ENCODE assay signal across 8 cellular contexts in genomic region chr5:138466900-138467710, GRCh38. TPM values are rescaled to one million over a fixed set of nuclear protein-coding genes. Genes with fewer than 3 reads are reported as not detected.
DNase-seq lines count a peak whose midpoint lies in the region; ATAC-seq and TF ChIP-seq lines count a peak whose summit lies in the region.

No MANE protein-coding gene starts in this region.

- H3K27ac ChIP-seq in RWPE2 (ENCODE audit: poor library complexity, severe bottlenecking) (no peak overlapping the region), endodermal cell (ENCODE audit: low read depth, low read length) (no peak overlapping the region)

- H3K36me3 ChIP-seq in BE2C (peaks cover 18% of the 10 kb centered on the region), RWPE2 (ENCODE audit: low read depth) (peaks cover 26% of the 10 kb centered on the region), endodermal cell (ENCODE audit: control insufficient read depth, insufficient read depth, low read length) (peaks cover 10% of the 10 kb centered on the region)

- peaks cover 3% of the 10 kb centered on the region; the same call in 1 of the 2 replicates for H3K27me3 ChIP-seq in BE2C
- H3K27me3 ChIP-seq in RWPE2 (ENCODE audit: insufficient read depth, poor library complexity, severe bottlenecking): no peaks in the 10 kb centered on the region
- peaks cover 12% of the 10 kb centered on the region for H3K27me3 ChIP-seq in endodermal cell (ENCODE audit: control insufficient read depth, insufficient read depth, low read length, poor library complexity, severe bottlenecking)

- H3K4me1 ChIP-seq in BE2C: no peaks in the 10 kb centered on the region
- peaks cover 7% of the 10 kb centered on the region for H3K4me1 ChIP-seq in RWPE2 (ENCODE audit: insufficient read depth, poor library complexity, severe bottlenecking)
- H3K4me1 ChIP-seq in endodermal cell (ENCODE audit: control insufficient read depth, insufficient read depth, low read length): peaks cover 7% of the 10 kb centered on the region

- peak overlapping the region; percentile 72 for H3K9ac ChIP-seq in endodermal cell (ENCODE audit: extremely low read depth, low read length, poor library complexity, severe bottlenecking)

- TF ChIP-seq CTCF in BE2C (IDR thresholded peaks at IDR 0.05; ENCODE audit: low read depth, low read length) (no peak), RWPE2 (IDR thresholded peaks at IDR 0.05; ENCODE audit: poor library complexity, severe bottlenecking) (no peak), endodermal cell (conservative IDR thresholded peaks at IDR 0.05) (no peak)

- peaks cover 12% of the 10 kb centered on the region for H3K4me1 Mint-ChIP-seq in endodermal cell
- peaks cover 18 to 19% of the 10 kb centered on the region in 2 donors for H3K4me1 Mint-ChIP-seq in natural killer cell treated with Interleukin-12 subunit alpha and Interleukin-12 subunit beta and Interleukin-15 and Interleukin-18, amount 100 ng/mL, for 72 hours (ENCODE audit: low read depth in 2 of 2)

- peak overlapping the region; percentile 97 for H3K4me3 ChIP-seq in BE2C (ENCODE audit: low read depth, low read length)
- peak overlapping the region; percentile 86 for H3K4me3 ChIP-seq in RWPE2 (ENCODE audit: severe bottlenecking)
- H3K4me3 ChIP-seq in endodermal cell (ENCODE audit: low read length): peak overlapping the region; percentile 98

- H3K4me3 Mint-ChIP-seq in endodermal cell: peak overlapping the region; percentile 69
- peak overlapping the region; percentile 56 for H3K4me3 Mint-ChIP-seq in natural killer cell treated with Interleukin-12 subunit alpha and Interleukin-12 subunit beta and Interleukin-15 and Interleukin-18, amount 100 ng/mL, for 72 hours

- H3K9me3 Mint-ChIP-seq in endodermal cell: no peaks in the 10 kb centered on the region
- H3K9me3 Mint-ChIP-seq in natural killer cell treated with Interleukin-12 subunit alpha and Interleukin-12 subunit beta and Interleukin-15 and Interleukin-18, amount 100 ng/mL, for 72 hours: no peaks in the 10 kb centered on the region

- peaks cover 20% of the 10 kb centered on the region for H3K27me3 Mint-ChIP-seq in endodermal cell (ENCODE audit: insufficient read depth)
- H3K27me3 Mint-ChIP-seq in natural killer cell treated with Interleukin-12 subunit alpha and Interleukin-12 subunit beta and Interleukin-15 and Interleukin-18, amount 100 ng/mL, for 72 hours: no peaks in the 10 kb centered on the region

- H3K9me3 ChIP-seq in BE2C (no peaks in the 10 kb centered on the region), RWPE2 (ENCODE audit: severe bottlenecking) (no peaks in the 10 kb centered on the region), endodermal cell (ENCODE audit: control insufficient read depth, low read length) (no peaks in the 10 kb centered on the region)

- ATAC-seq in RWPE2 (ENCODE audit: low read depth) (no peak), HG03565 (IDR thresholded peaks at IDR 0.05; ENCODE audit: unreplicated experiment) (no peak), HG03045 (IDR thresholded peaks at IDR 0.05; ENCODE audit: unreplicated experiment) (no peak)
- no peak for ATAC-seq in natural killer cell treated with Interleukin-12 subunit alpha and Interleukin-12 subunit beta and Interleukin-15 and Interleukin-18, amount 100 ng/mL, for 72 hours

- WGBS in endodermal cell (ENCODE audit: insufficient coverage in 1 of 2, insufficient read length in 1 of 2), 2 experiments: 90 to 93% methylated on average over 27 to 45 of the region's 45 CpGs

- DNase-seq in BE2C (peak; percentile 49), RWPE2 (ENCODE audit: low spot score) (peak; percentile 77), endodermal cell (no peak), NCI-H446 (lab: John Stamatoyannopoulos, UW) (no peak)
- DNase-seq in natural killer cell treated with Interleukin-12 subunit alpha and Interleukin-12 subunit beta and Interleukin-15 and Interleukin-18, amount 100 ng/mL, for 72 hours (ENCODE audit: low spot score): no peak
- DNase-seq in activated CD8-positive, alpha-beta memory T cell treated with anti-CD3 and anti-CD28 coated beads for 24 hours: no peak

- H3K27ac Mint-ChIP-seq in endodermal cell: peak overlapping the region; percentile 10
- peak overlapping the region; percentile 2 to 58 for H3K27ac Mint-ChIP-seq in natural killer cell treated with Interleukin-12 subunit alpha and Interleukin-12 subunit beta and Interleukin-15 and Interleukin-18, amount 100 ng/mL, for 72 hours

- H3K36me3 Mint-ChIP-seq in endodermal cell (ENCODE audit: low read depth): peaks cover 11% of the 10 kb centered on the region
- H3K36me3 Mint-ChIP-seq in natural killer cell treated with Interleukin-12 subunit alpha and Interleukin-12 subunit beta and Interleukin-15 and Interleukin-18, amount 100 ng/mL, for 72 hours: no peaks in the 10 kb centered on the region

RNA-seq across cellular contexts. Expression of gene EGR1, which starts 1.8 kb away (rescaled TPM):
- polyA plus RNA-seq in BE2C (2012; ENCODE audit: insufficient read depth, insufficient read length, low read depth): 12.0 TPM
- 10 to 100 TPM in 1 of 2 donors, 1 to 10 TPM in 1; 9.9 to 14.2 TPM for total RNA-seq in endodermal cell
- 10.7 TPM for polyA plus RNA-seq in endodermal cell (2013, experiment 1 of 2)
- polyA plus RNA-seq in endodermal cell (2013, experiment 2 of 2): 13.1 TPM
- 10 to 100 TPM in 1 of 2 donors, 1 to 10 TPM in 1; 8.5 to 11.2 TPM for total RNA-seq in natural killer cell treated with Interleukin-12 subunit alpha and Interleukin-12 subunit beta and Interleukin-15 and Interleukin-18, amount 100 ng/mL, for 72 hours

RNA-seq across cellular contexts. Expression of gene REEP2, which starts 28.2 kb away (rescaled TPM):
- polyA plus RNA-seq in BE2C (2012; ENCODE audit: insufficient read depth, insufficient read length, low read depth): 98.2 TPM
- total RNA-seq in endodermal cell: 10 to 100 TPM; 17.7 to 26.9 TPM
- polyA plus RNA-seq in endodermal cell (2013, experiment 1 of 2): 46.3 TPM
- polyA plus RNA-seq in endodermal cell (2013, experiment 2 of 2): 43.3 TPM
- total RNA-seq in natural killer cell treated with Interleukin-12 subunit alpha and Interleukin-12 subunit beta and Interleukin-15 and Interleukin-18, amount 100 ng/mL, for 72 hours: under 1 TPM in 1 of 2 donors, not detected in 1; 0.75 TPM

Comparison
In these comparisons a context has a peak if more than half of its experiments do, and no peak if none do; other contexts are left out.
1. DNase-seq: peak in BE2C (single experiment) and RWPE2 (single experiment); none in endodermal cell (single experiment), natural killer cell treated with Interleukin-12 subunit alpha and Interleukin-12 subunit beta and Interleukin-15 and Interleukin-18, amount 100 ng/mL, for 72 hours (single experiment), activated CD8-positive, alpha-beta memory T cell treated with anti-CD3 and anti-CD28 coated beads for 24 hours (single experiment) and NCI-H446 (0 of 2).
2. RNA of gene REEP2, which starts 28.2 kb away (total RNA-seq): 17.7 to 26.9 TPM in endodermal cell; 0.75 TPM in natural killer cell treated with Interleukin-12 subunit alpha and Interleukin-12 subunit beta and Interleukin-15 and Interleukin-18, amount 100 ng/mL, for 72 hours; every median in the first group is over 10 times any median in the second.
3. Peak in every context shown above with its lines, with median percentiles within 50 percentile points of each other: H3K4me3 ChIP-seq.